In the genomic region with DNA sequence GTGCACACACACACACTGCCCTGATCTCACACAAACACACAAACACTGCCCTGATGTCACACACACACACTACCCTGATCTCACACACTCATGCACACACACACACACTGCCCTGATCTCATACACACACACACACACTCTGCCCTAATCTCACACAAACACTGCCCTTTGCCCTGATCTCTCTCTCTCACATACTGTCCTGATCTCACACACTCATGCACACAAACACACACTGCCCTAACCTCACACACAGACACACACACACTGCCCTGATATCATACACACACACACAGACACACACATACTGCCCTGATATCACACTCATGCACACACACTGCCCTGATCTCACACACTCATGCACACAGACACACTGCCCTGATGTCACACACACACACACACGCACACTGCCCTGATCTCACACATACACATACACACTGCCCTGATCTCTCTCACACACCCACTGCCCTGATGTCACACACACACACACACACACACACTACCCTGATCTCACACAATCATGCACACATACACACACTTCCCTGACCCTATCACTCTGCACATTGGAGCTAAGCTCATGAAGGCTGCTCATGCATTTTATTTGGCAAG, we compare ENCODE assay signal across 23 cellular contexts.
"Had no signal": no experiment of that assay in that cellular context is flagged by ENCODE, and none has a peak within 500 bp of the region (broad histone marks: within the 10 kb centered on the region; RNA-seq: fewer than 3 reads in every experiment).

No MANE protein-coding gene starts in this region.

- H3K27ac ChIP-seq: ascending aorta, esophagus muscularis mucosa, heart right ventricle, pancreas, tibial nerve, WERI-Rb-1 had no signal

- H3K4me3 Mint-ChIP-seq: activated naive CD4-positive, alpha-beta T cell treated with anti-CD3 and anti-CD28 coated beads, Interleukin-2, amount 50 U/mL, for 24 hours; central memory CD8-positive, alpha-beta T cell; immature natural killer cell; naive thymus-derived CD8-positive, alpha-beta T cell had no signal

- FAIRE-seq: endothelial cell of umbilical vein, pancreas had no signal

- H3K9me3 Mint-ChIP-seq: activated naive CD4-positive, alpha-beta T cell treated with anti-CD3 and anti-CD28 coated beads, Interleukin-2, amount 50 U/mL, for 24 hours; central memory CD8-positive, alpha-beta T cell; immature natural killer cell; naive thymus-derived CD8-positive, alpha-beta T cell had no signal

- H3K27ac Mint-ChIP-seq: activated naive CD4-positive, alpha-beta T cell treated with anti-CD3 and anti-CD28 coated beads, Interleukin-2, amount 50 U/mL, for 24 hours; immature natural killer cell; naive thymus-derived CD8-positive, alpha-beta T cell had no signal

- DNase-seq: activated CD4-positive, alpha-beta T cell treated with anti-CD3 and anti-CD28 coated beads for 1 hour; activated CD4-positive, alpha-beta T cell treated with anti-CD3 and anti-CD28 coated beads, Interleukin-2, amount 50 U/mL, for 4 hours; activated effector memory CD4-positive, alpha-beta T cell treated with anti-CD3 and anti-CD28 coated beads, Interleukin-2, amount 50 U/mL, for 16 hours; cortex of kidney; effector CD8-positive, alpha-beta T cell; heart right ventricle; immature natural killer cell; mesenchymal stem cell; naive thymus-derived CD8-positive, alpha-beta T cell; stimulated activated CD4-positive, alpha-beta T cell treated with anti-CD3 and anti-CD28 coated beads, Interleukin-12 subunit alpha, Interleukin-12 subunit beta, amount 100 ng/mL, for 4 hours; stimulated activated CD4-positive, alpha-beta T cell treated with anti-CD3 and anti-CD28 coated beads, Interleukin-1b, Interleukin-23, amount 100 ng/mL, for 48 hours; stimulated activated CD8-positive, alpha-beta memory T cell treated with anti-CD3 and anti-CD28 coated beads, Interleukin-4, amount 100 ng/mL, for 48 hours; stimulated activated naive CD4-positive, alpha-beta T cell; SW 1271; T-helper 2 cell; WERI-Rb-1 had no signal

- ATAC-seq: heart right ventricle; naive thymus-derived CD8-positive, alpha-beta T cell had no signal

- H3K27me3 ChIP-seq: ascending aorta had no signal

- H3K9me3 ChIP-seq: ascending aorta, esophagus muscularis mucosa, heart right ventricle, pancreas, tibial nerve had no signal

- H3K4me3 ChIP-seq: ascending aorta, esophagus muscularis mucosa, heart right ventricle, pancreas, tibial nerve had no signal

- H3K4me1 Mint-ChIP-seq: activated naive CD4-positive, alpha-beta T cell treated with anti-CD3 and anti-CD28 coated beads, Interleukin-2, amount 50 U/mL, for 24 hours; central memory CD8-positive, alpha-beta T cell; immature natural killer cell had no signal

- H3K36me3 ChIP-seq: ascending aorta, esophagus muscularis mucosa, heart right ventricle, pancreas, tibial nerve, WERI-Rb-1 had no signal
